8 cellular contexts compared by ENCODE assay signal in genomic region chr20:2663364-2663886, GRCh38. TPM values are rescaled to one million over a fixed set of nuclear protein-coding genes. Genes with fewer than 3 reads are reported as not detected.
A peak's percentile ranks its signal among the peaks of the same experiment; 100 is the strongest.
DNase-seq lines count a peak whose midpoint lies in the region; ATAC-seq and TF ChIP-seq lines count a peak whose summit lies in the region.

No MANE protein-coding gene starts in this region.

- peak overlapping the region; percentile 86 for H3K4me3 Mint-ChIP-seq in chondrocyte (ENCODE audit: unreplicated experiment)

- peak overlapping the region; percentile 82 for H3K27ac Mint-ChIP-seq in chondrocyte (ENCODE audit: unreplicated experiment)

- H3K27ac ChIP-seq in ACC112 (ENCODE audit: low read depth, low read length) (no peak overlapping the region), HUES6 (ENCODE audit: low read depth, low read length) (peak overlapping the region; percentile 85; the same call in 1 of the 2 replicates)

- DNase-seq in chondrocyte (ENCODE audit: low spot score) (no peak), dedifferentiated amniotic fluid mesenchymal stem cell (ENCODE audit: extremely low spot score) (no peak), putamen (ENCODE audit: low spot score) (no peak)
- no peak for DNase-seq in stimulated activated CD4-positive, alpha-beta T cell treated with anti-CD3 and anti-CD28 coated beads, Interleukin-4, amount 100 ng/mL, for 24 hours

- peaks cover 24% of the 10 kb centered on the region for H3K4me1 Mint-ChIP-seq in chondrocyte (ENCODE audit: low read depth)

- peaks cover 24% of the 10 kb centered on the region for H3K36me3 Mint-ChIP-seq in chondrocyte (ENCODE audit: low read depth)

- H3K4me3 ChIP-seq in ACC112 (ENCODE audit: low read depth, low read length) (peak overlapping the region; percentile 87), HUES6 (ENCODE audit: low read depth, low read length) (peak overlapping the region; percentile 90), mucosa of stomach (ENCODE audit: low read length) (peak overlapping the region; percentile 94)

- H3K27me3 ChIP-seq in ACC112 (ENCODE audit: insufficient read depth, low read length) (peaks cover under 1% of the 10 kb centered on the region), HUES6 (ENCODE audit: control insufficient read depth, insufficient read depth, low read length) (peaks cover 12% of the 10 kb centered on the region), mucosa of stomach (ENCODE audit: control insufficient read depth, insufficient read depth, low read length) (no peaks in the 10 kb centered on the region)

- H2AFZ ChIP-seq in ACC112 (ENCODE audit: low read length, unreplicated experiment) = peak overlapping the region; percentile 45

- H3K36me3 ChIP-seq in ACC112 (ENCODE audit: insufficient read depth, low read length) (no peaks in the 10 kb centered on the region), HUES6 (ENCODE audit: control insufficient read depth, insufficient read depth, low read length) (peaks cover 37% of the 10 kb centered on the region), mucosa of stomach (ENCODE audit: control insufficient read depth, insufficient read depth, low read length) (peaks cover 9% of the 10 kb centered on the region)

- H3K79me2 ChIP-seq in ACC112 (ENCODE audit: control insufficient read depth, insufficient read depth, low read length, unreplicated experiment) = peaks cover 9% of the 10 kb centered on the region

- peaks cover 8% of the 10 kb centered on the region for H3K27me3 Mint-ChIP-seq in chondrocyte (ENCODE audit: low read depth)

- no peaks in the 10 kb centered on the region for H3K9me3 Mint-ChIP-seq in chondrocyte (ENCODE audit: low read depth)

- peak overlapping the region; percentile 92 for H3K9ac ChIP-seq in HUES6 (ENCODE audit: low read length)
- peak overlapping the region; percentile 80 for H3K9ac ChIP-seq in mucosa of stomach (ENCODE audit: low read length)

- ATAC-seq in HG02588 (IDR thresholded peaks at IDR 0.05; ENCODE audit: unreplicated experiment) = no peak

- no peak for TF ChIP-seq CTCF in chondrocyte (IDR thresholded peaks at IDR 0.05)

- H3K9me3 ChIP-seq in HUES6 (ENCODE audit: control insufficient read depth, insufficient read depth, low read depth, low read length) (no peaks in the 10 kb centered on the region), mucosa of stomach (ENCODE audit: control insufficient read depth, low read length) (no peaks in the 10 kb centered on the region)

- H3K4me1 ChIP-seq in ACC112 (ENCODE audit: control insufficient read depth, insufficient read depth, low read length, unreplicated experiment) (peaks cover 9% of the 10 kb centered on the region), HUES6 (ENCODE audit: control insufficient read depth, insufficient read depth, low read length) (peaks cover 8% of the 10 kb centered on the region; the same call in 1 of the 2 replicates), mucosa of stomach (ENCODE audit: control insufficient read depth, insufficient read depth, low read length) (peaks cover 12% of the 10 kb centered on the region)

RNA-seq across cellular contexts. Expression of gene IDH3B, which starts 0.6 kb away (rescaled TPM):
- 56.5 to 65.9 TPM (median 57.1 TPM) in 3 replicates for total RNA-seq in chondrocyte

RNA-seq across cellular contexts. Expression of gene NOP56, which starts 11.0 kb away (rescaled TPM):
- 103 to 166 TPM (median 118 TPM) in 3 replicates for total RNA-seq in chondrocyte

RNA-seq across cellular contexts. Expression of gene EBF4, which starts 29.2 kb away (rescaled TPM):
- total RNA-seq in chondrocyte = 8.0 to 15.2 TPM (median 11.4 TPM) in 3 replicates
